ENCODE assay signal across 8 cellular contexts in the genomic region with DNA sequence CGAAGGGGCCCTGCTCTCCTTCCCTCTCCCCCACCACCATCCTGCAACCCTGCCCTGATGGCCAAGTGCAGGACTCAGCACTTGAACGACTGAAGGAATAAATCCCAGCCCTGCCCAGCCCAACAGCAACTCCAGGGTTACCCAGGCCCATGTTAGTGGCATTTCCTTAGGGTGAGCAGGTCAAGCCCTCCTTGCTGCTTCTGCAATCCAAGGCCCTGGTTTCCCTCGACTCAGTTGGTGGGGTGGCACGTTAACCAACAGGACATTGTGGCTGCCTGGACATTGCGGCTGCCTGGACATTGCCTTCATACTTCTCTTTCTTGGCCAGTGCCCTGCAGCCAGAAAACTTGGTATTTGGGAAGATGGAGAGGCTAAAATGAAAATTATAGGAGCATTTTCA.
"Had no signal": no experiment of that assay in that cellular context is flagged by ENCODE, and none has a peak within 500 bp of the region (broad histone marks: within the 10 kb centered on the region; RNA-seq: fewer than 3 reads in every experiment).

No MANE protein-coding gene starts in this region.

- H3K9me3 Mint-ChIP-seq: HFFc6 had no signal

- H3K4me3 Mint-ChIP-seq: HFFc6 had no signal

- FAIRE-seq: HTR-8/SVneo, K562 had no signal

- H3K27ac Mint-ChIP-seq: HFFc6 had no signal

- H3K36me3 ChIP-seq: HAP-1 had no signal

- H3K27ac ChIP-seq: GM23248 had no signal

- H3K9me3 ChIP-seq: HAP-1 had no signal

- H3K4me3 ChIP-seq: GM23248, HAP-1, K562 had no signal

- H3K9ac ChIP-seq: GM23248 had no signal

- ATAC-seq: K562 had no signal

- DNase-seq: GM23248, GOT3, H7, HFFc6, IMR-90 had no signal

- H3K4me1 ChIP-seq: HAP-1 had no signal
